ENCODE assay signal across 14 cellular contexts in genomic region chr11:66491315-66491935, GRCh38. TPM values are rescaled to one million over a fixed set of nuclear protein-coding genes. Genes with fewer than 3 reads are reported as not detected.
A peak's percentile ranks its signal among the peaks of the same experiment; 100 is the strongest.
DNase-seq lines count a peak whose midpoint lies in the region; ATAC-seq, FAIRE-seq and TF ChIP-seq lines count a peak whose summit lies in the region.
"Had no signal": no experiment of that assay in that cellular context is flagged by ENCODE, and none has a peak within 500 bp of the region (broad histone marks: within the 10 kb centered on the region; RNA-seq: fewer than 3 reads in every experiment).

No MANE protein-coding gene starts in this region.

- no peak overlapping the region for H3K4ac ChIP-seq in H9 (ENCODE audit: low read depth, low read length)

- H2AFZ ChIP-seq in H9 (ENCODE audit: low read length) = no peak overlapping the region

- H3K27ac ChIP-seq in H9 (ENCODE audit: insufficient read length, low read depth, low read length) (no peak overlapping the region), small intestine (ENCODE audit: low read depth in 1 of 2, low read length in 1 of 2) (no peak overlapping the region)
- H3K27ac ChIP-seq: coronary artery had no signal

- H3K27me3 ChIP-seq in H9 (ENCODE audit: insufficient read depth, low read length) (no peaks in the 10 kb centered on the region), small intestine (ENCODE audit: control insufficient read depth in 2 of 2, insufficient read depth in 2 of 2, low read length in 2 of 2) (no peaks in the 10 kb centered on the region)

- no peak for DNase-seq in AG09309 (ENCODE audit: low read depth)
- DNase-seq in H9 = peak; percentile 74
- peak; percentile 15 for DNase-seq in left kidney (ENCODE audit: low read depth, low spot score)
- DNase-seq in DMS114 treated with DMSO at 0.1 percent for 48 hours (lab: John Stamatoyannopoulos, UW; ENCODE audit: unreplicated experiment) = no peak
- no peak for DNase-seq in small intestine
- DNase-seq: stimulated activated CD4-positive, alpha-beta T cell treated with anti-CD3 and anti-CD28 coated beads, Interleukin-15, amount 100 ng/mL, for 24 hours had no signal

- no peak overlapping the region for H3T11ph ChIP-seq in H9 (ENCODE audit: low read length)

- no peak overlapping the region for H3K9ac ChIP-seq in H9 (ENCODE audit: extremely low read depth, insufficient read length, low read length)

- no peaks in the 10 kb centered on the region for H4K20me1 ChIP-seq in H9 (ENCODE audit: control insufficient read depth, insufficient read depth, insufficient read length)

- H3K9me3 Mint-ChIP-seq in H9 = no peaks in the 10 kb centered on the region
- H3K9me3 Mint-ChIP-seq: activated T-helper 17 cell treated with anti-CD3 and anti-CD28 coated beads, Interleukin-2, amount 50 U/mL, for 72 hours; stimulated activated memory B cell treated with anti-CD40 and anti-IgM and Interleukin-4, amounts not matched to agents 10 μg/mL and 1 μg/mL and 100 μg/mL, for 72 hours had no signal

- no peaks in the 10 kb centered on the region for H3K27me3 Mint-ChIP-seq in H9 (ENCODE audit: low read depth)
- H3K27me3 Mint-ChIP-seq: activated T-helper 17 cell treated with anti-CD3 and anti-CD28 coated beads, Interleukin-2, amount 50 U/mL, for 72 hours; stimulated activated memory B cell treated with anti-CD40 and anti-IgM and Interleukin-4, amounts not matched to agents 10 μg/mL and 1 μg/mL and 100 μg/mL, for 72 hours had no signal

- no peak overlapping the region for H3K14ac ChIP-seq in H9 (ENCODE audit: insufficient read depth, low read length)

- H3K9me3 ChIP-seq in H9 (ENCODE audit: control insufficient read depth, low read depth, low read length) (no peaks in the 10 kb centered on the region), small intestine (ENCODE audit: control insufficient read depth, low read depth) (no peaks in the 10 kb centered on the region)

- H3K23ac ChIP-seq in H9 (ENCODE audit: insufficient read length, low read depth, low read length) = no peak overlapping the region

- FAIRE-seq in small intestine (lab: Jason Lieb, UNC) = no peak
- FAIRE-seq: GM18507, H54 had no signal

- H3K4me3 ChIP-seq in AG09309 (ENCODE audit: control insufficient read depth, low read depth, low read length) (no peak overlapping the region), WI38 (ENCODE audit: low read depth, low read length) (no peak overlapping the region), small intestine (ENCODE audit: low read depth in 1 of 2, low read length in 2 of 2) (no peak overlapping the region)
- H3K4me3 ChIP-seq: coronary artery had no signal

- no peak overlapping the region for H4K5ac ChIP-seq in H9 (ENCODE audit: insufficient read length, low read depth, low read length)

- H2BK120ac ChIP-seq in H9 (ENCODE audit: low read depth, low read length, poor library complexity, severe bottlenecking) = no peak overlapping the region

- no peaks in the 10 kb centered on the region for H3K4me1 ChIP-seq in H9 (ENCODE audit: insufficient read depth, low read length)
- H3K4me1 ChIP-seq in small intestine (ENCODE audit: control insufficient read depth in 2 of 2, insufficient read depth in 1 of 2, low read depth in 1 of 2, low read length in 1 of 2) = no peaks in the 10 kb centered on the region

- H2BK5ac ChIP-seq in H9 (ENCODE audit: insufficient read length, low read length) = no peak overlapping the region

- H2BK15ac ChIP-seq in H9 (ENCODE audit: low read depth, low read length) = no peak overlapping the region

- H3K4me2 ChIP-seq in H9 (ENCODE audit: insufficient read depth, insufficient read length, low read length) = no peak overlapping the region

- H3K36me3 Mint-ChIP-seq in H9 (ENCODE audit: insufficient read depth in 1 of 3, low read depth in 3 of 3) = peaks cover 8 to 65% (median 36%) of the 10 kb centered on the region in 3 experiments; a peak in 6 of 7 replicates

- no peak overlapping the region for H2BK20ac ChIP-seq in H9 (ENCODE audit: low read depth, low read length, poor library complexity, severe bottlenecking)

- H2BK12ac ChIP-seq in H9 (ENCODE audit: insufficient read length, low read depth, low read length) = no peak overlapping the region

- TF ChIP-seq CTCF in AG09309 (IDR thresholded peaks at IDR 0.05; ENCODE audit: control insufficient read depth, insufficient read depth, low read depth, low read length, missing control alignments) (peak; percentile 40), H9 (conservative IDR thresholded peaks at IDR 0.05) (peak; percentile 77), WI38 (IDR thresholded peaks at IDR 0.05; ENCODE audit: low read depth, low read length) (peak; percentile 41; the same call in 1 of the 2 replicates)

- no peak overlapping the region for H4K8ac ChIP-seq in H9 (replicated peaks; ENCODE audit: insufficient read length, low read depth, low read length)

- H2AK5ac ChIP-seq in H9 (ENCODE audit: insufficient read length, low read length) = no peak overlapping the region

- no peak overlapping the region for H3K18ac ChIP-seq in H9 (ENCODE audit: insufficient read length, low read depth, low read length)

- H3K4me1 Mint-ChIP-seq in H9 = peaks cover 8 to 11% of the 10 kb centered on the region in 2 experiments
- H3K4me1 Mint-ChIP-seq: activated T-helper 17 cell treated with anti-CD3 and anti-CD28 coated beads, Interleukin-2, amount 50 U/mL, for 72 hours; stimulated activated memory B cell treated with anti-CD40 and anti-IgM and Interleukin-4, amounts not matched to agents 10 μg/mL and 1 μg/mL and 100 μg/mL, for 72 hours had no signal

- H3K79me1 ChIP-seq in H9 (ENCODE audit: insufficient read depth, low read depth, low read length, poor library complexity, severe bottlenecking) = no peaks in the 10 kb centered on the region

- H3K56ac ChIP-seq in H9 (ENCODE audit: insufficient read length, low read depth, low read length) = no peak overlapping the region

- ATAC-seq in HG03571 (IDR thresholded peaks at IDR 0.05; ENCODE audit: unreplicated experiment) (no peak), GM21367 (IDR thresholded peaks at IDR 0.05; ENCODE audit: unreplicated experiment) (no peak)
- ATAC-seq: activated T-helper 17 cell treated with anti-CD3 and anti-CD28 coated beads, Interleukin-2, amount 50 U/mL, for 72 hours; stimulated activated memory B cell treated with anti-CD40 and anti-IgM and Interleukin-4, amounts not matched to agents 10 μg/mL and 1 μg/mL and 100 μg/mL, for 72 hours had no signal

- H4K91ac ChIP-seq in H9 (ENCODE audit: insufficient read length, low read depth, low read length) = no peak overlapping the region

- peaks cover 7 to 9% of the 10 kb centered on the region in 2 donors for H3K36me3 ChIP-seq in small intestine (ENCODE audit: control insufficient read depth in 2 of 2, insufficient read depth in 2 of 2, low read length in 2 of 2)

- H3K4me3 Mint-ChIP-seq in H9 = no peak overlapping the region; a peak in 1 of 5 replicates
- H3K4me3 Mint-ChIP-seq: activated T-helper 17 cell treated with anti-CD3 and anti-CD28 coated beads, Interleukin-2, amount 50 U/mL, for 72 hours; stimulated activated memory B cell treated with anti-CD40 and anti-IgM and Interleukin-4, amounts not matched to agents 10 μg/mL and 1 μg/mL and 100 μg/mL, for 72 hours had no signal

- no peaks in the 10 kb centered on the region for H3K23me2 ChIP-seq in H9 (ENCODE audit: insufficient read length, low read depth, low read length, poor library complexity, severe bottlenecking)

- peak overlapping the region in 2 of 3 experiments; percentile 44 to 49; a peak in 2 of 7 replicates for H3K27ac Mint-ChIP-seq in H9
- H3K27ac Mint-ChIP-seq: activated T-helper 17 cell treated with anti-CD3 and anti-CD28 coated beads, Interleukin-2, amount 50 U/mL, for 72 hours; stimulated activated memory B cell treated with anti-CD40 and anti-IgM and Interleukin-4, amounts not matched to agents 10 μg/mL and 1 μg/mL and 100 μg/mL, for 72 hours had no signal

- H3K79me2 ChIP-seq in H9 (ENCODE audit: insufficient read depth, low read length) = no peaks in the 10 kb centered on the region

- no CpG with 5 or more reads among the region's 20 CpGs for WGBS in H9 (ENCODE audit: extremely low coverage, insufficient read length, low lambda C conversion rate)
- WGBS in small intestine, 3 donors = 78 to 87% (median 85%) methylated on average over 18 to 20 of the region's 20 CpGs

RNA-seq across cellular contexts. Expression of gene DPP3, which starts 11.2 kb away (rescaled TPM):
- total RNA-seq in H9 (2021) = 83.1 and 85.3 TPM in 2 replicates
- 10 to 100 TPM; 33.2 to 67.7 (median 41.6) TPM for polyA plus RNA-seq in small intestine

RNA-seq across cellular contexts. Expression of gene BBS1, which starts 19.0 kb away (rescaled TPM):
- total RNA-seq in H9 (2021) = 27.2 and 29.5 TPM in 2 replicates
- polyA plus RNA-seq in small intestine = 10 to 100 TPM in 1 of 3 donors, 1 to 10 TPM in 2; 3.8 to 11.6 (median 4.2) TPM

RNA-seq across cellular contexts. Expression of gene PELI3, which starts 24.7 kb away (rescaled TPM):
- total RNA-seq in H9 (2021) = 9.3 and 10.3 TPM in 2 replicates
- polyA plus RNA-seq in small intestine = 1 to 10 TPM; 3.1 to 4.7 (median 4.6) TPM

RNA-seq across cellular contexts. Expression of gene MRPL11, which starts 52.8 kb away (rescaled TPM):
- 105 and 106 TPM in 2 replicates for total RNA-seq in H9 (2021)
- polyA plus RNA-seq in small intestine = 100 to 1,000 TPM in 1 of 3 donors, 10 to 100 TPM in 2; 57.0 to 118 (median 57.6) TPM

RNA-seq across cellular contexts. Expression of gene ZDHHC24, which starts 54.4 kb away (rescaled TPM):
- 8.1 and 8.9 TPM in 2 replicates for total RNA-seq in H9 (2021)
- polyA plus RNA-seq in small intestine = 1 to 10 TPM; 3.1 to 6.9 (median 4.1) TPM

Comparison
In these comparisons a context has a peak if more than half of its experiments do, and no peak if none do; other contexts are left out.
1. DNase-seq: peak in H9 (single experiment) and left kidney (single experiment); none in AG09309 (single experiment), DMS114 treated with DMSO at 0.1 percent for 48 hours (single experiment) and small intestine (single experiment).
2. Peak in every context shown above with its lines, with median percentiles within 50 percentile points of each other: CTCF ChIP-seq.